Comparison of ENCODE assay signal across 8 cellular contexts in genomic region chr6:1554241-1554880, GRCh38. TPM values are rescaled to one million over a fixed set of nuclear protein-coding genes. Genes with fewer than 3 reads are reported as not detected.
DNase-seq lines count a peak whose midpoint lies in the region; ATAC-seq and TF ChIP-seq lines count a peak whose summit lies in the region.

No MANE protein-coding gene starts in this region.

- intact Hi-C loops in dorsolateral prefrontal cortex (cut with DNase I), result no loop called here

- H3K4me1 ChIP-seq in Loucy (ENCODE audit: insufficient read depth, low read length, poor library complexity, severe bottlenecking) (peaks cover 18% of the 10 kb centered on the region), neutrophil (ENCODE audit: control insufficient read depth in 1 of 2, insufficient read depth in 1 of 2, low read depth in 1 of 2, low read length in 1 of 2) (peaks cover 7 to 18% of the 10 kb centered on the region in 2 experiments)

- H3K27ac ChIP-seq in dorsolateral prefrontal cortex, result peak overlapping the region in 54 of 59 donors; percentile 16 to 91 (median 77)
- peak overlapping the region; percentile 1 for H3K27ac ChIP-seq in neutrophil

- H3K27me3 ChIP-seq in Loucy (ENCODE audit: insufficient read depth, low read length, poor library complexity, severe bottlenecking) (no peaks in the 10 kb centered on the region), dorsolateral prefrontal cortex (peaks cover 0 to 4% (median 0%) of the 10 kb centered on the region in 45 donors), neutrophil (peaks cover 13% of the 10 kb centered on the region)

- H3K9me3 ChIP-seq in Loucy (ENCODE audit: insufficient read depth, low read depth, low read length) (no peaks in the 10 kb centered on the region), neutrophil (no peaks in the 10 kb centered on the region)

- no peaks in the 10 kb centered on the region for H3K9me2 ChIP-seq in Loucy (replicated peaks; ENCODE audit: low read depth, low read length)

- H3K36me3 ChIP-seq in Loucy (ENCODE audit: insufficient read depth, low read length) (no peaks in the 10 kb centered on the region), neutrophil (no peaks in the 10 kb centered on the region)

- no peaks in the 10 kb centered on the region for H4K20me1 ChIP-seq in Loucy (ENCODE audit: insufficient read depth, low read length, poor library complexity, severe bottlenecking)

- peaks cover 5% of the 10 kb centered on the region; the same call in 1 of the 2 replicates for H3K79me2 ChIP-seq in Loucy (ENCODE audit: insufficient read depth, low read length)

- 0 out of 2 replicates have a peak, but pooled peaks cover 3% of the 10 kb centered on the region for H3F3A ChIP-seq in Loucy (ENCODE audit: low read depth)

- H3K4me3 ChIP-seq in Loucy (ENCODE audit: low read length, poor library complexity, severe bottlenecking) (peak overlapping the region; percentile 78), dorsolateral prefrontal cortex (peak overlapping the region; percentile 41 to 82 (median 66)), neutrophil (ENCODE audit: low read depth in 1 of 2, low read length in 1 of 2) (peak overlapping the region; percentile 62 to 64)

- TF ChIP-seq CTCF in Loucy (conservative IDR thresholded peaks at IDR 0.05; ENCODE audit: low read length) (no peak), dorsolateral prefrontal cortex (IDR thresholded peaks at IDR 0.05 in 54 of 56, conservative IDR thresholded peaks at IDR 0.05 in 2 of 56; ENCODE audit: low read depth in 1 of 56, partially characterized antibody in 56 of 56) (no peak), neutrophil (IDR thresholded peaks at IDR 0.05) (no peak)

- peak overlapping the region; percentile 89 for H3K9ac ChIP-seq in Loucy (ENCODE audit: low read depth, low read length, poor library complexity, severe bottlenecking)

- ATAC-seq in SK-N-SH treated with all-trans-retinoic acid at 6 μM for 48 hours, result no peak

- peak overlapping the region; percentile 85 for H3K4me2 ChIP-seq in Loucy (ENCODE audit: low read depth, low read length, poor library complexity, severe bottlenecking)

- DNase-seq in GF-D8 (lab: John Stamatoyannopoulos, UW) (peak; percentile 54), dorsolateral prefrontal cortex (peak in 1 of 10 donors; percentile 5), SHP77 (lab: John Stamatoyannopoulos, UW) (no peak), activated gamma-delta T cell (lab: John Stamatoyannopoulos, UW) (no peak), kidney tubule cell (ENCODE audit: low spot score) (no peak)

- peak overlapping the region; percentile 84 for H2AFZ ChIP-seq in Loucy (ENCODE audit: low read length)

TF ChIP-seq in SK-N-SH treated with all-trans-retinoic acid at 6 μM for 48 hours, 23 proteins besides CTCF, POLR2A, EP300 and RAD21:
- no peak for TF ChIP-seq BACH2 (CRISPR knock-in tag; IDR thresholded peaks at IDR 0.05; ENCODE audit: borderline replicate concordance)
- no peak for TF ChIP-seq ZNF565 (CRISPR knock-in tag; conservative IDR thresholded peaks at IDR 0.05; ENCODE audit: low read depth)
- TF ChIP-seq OSR1 (CRISPR knock-in tag; IDR thresholded peaks at IDR 0.05), result no peak
- no peak for TF ChIP-seq ZFP30 (CRISPR knock-in tag; IDR thresholded peaks at IDR 0.05)
- no peak for TF ChIP-seq GLIS3 (CRISPR knock-in tag; IDR thresholded peaks at IDR 0.05)
- TF ChIP-seq TOX (CRISPR knock-in tag; IDR thresholded peaks at IDR 0.05; ENCODE audit: borderline replicate concordance), result no peak
- no peak for TF ChIP-seq RARB (CRISPR knock-in tag; IDR thresholded peaks at IDR 0.05)

RNA-seq across cellular contexts. Expression of gene FOXC1, which starts 55.4 kb away (rescaled TPM):
- 10 to 100 TPM in 23 of 120 experiments, 1 to 10 TPM in 97; 2.7 to 22.9 (median 6.6) TPM for total RNA-seq in dorsolateral prefrontal cortex
